12 cellular contexts compared by ENCODE assay signal in the genomic region with DNA sequence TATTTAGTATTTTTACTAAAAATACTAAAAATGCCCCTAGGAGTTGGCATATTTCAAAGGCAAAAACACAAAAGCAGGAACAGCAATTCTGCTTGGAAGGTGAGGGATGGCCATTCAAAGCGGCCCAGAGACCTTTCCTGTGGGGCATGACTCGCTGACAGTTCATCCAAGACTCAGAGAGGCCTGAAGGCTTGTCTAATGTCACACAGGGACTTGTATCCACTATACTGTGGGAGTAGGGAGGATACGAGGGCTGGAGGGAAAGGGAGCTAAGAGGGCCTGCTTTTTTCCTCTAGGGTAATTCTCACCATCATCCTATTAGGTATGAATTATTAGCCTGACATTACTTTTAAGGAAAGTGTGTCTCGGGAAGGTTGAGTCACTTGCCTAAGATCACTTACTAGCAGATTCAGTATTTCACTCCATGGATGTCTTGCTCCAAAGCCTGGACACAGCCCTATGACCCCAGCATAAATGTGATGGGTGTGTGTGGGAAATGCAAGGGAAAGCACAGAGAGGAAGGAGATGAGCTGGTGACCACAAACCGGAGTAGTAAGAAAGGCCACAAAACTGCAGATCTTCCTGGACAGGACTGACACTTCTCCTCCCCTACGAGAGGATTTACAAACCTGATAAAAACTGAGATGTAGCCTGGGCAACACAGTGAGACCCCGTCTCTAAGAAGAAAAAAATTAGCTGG. TPM values are rescaled to one million over a fixed set of nuclear protein-coding genes. Genes with fewer than 3 reads are reported as not detected.
A peak's percentile ranks its signal among the peaks of the same experiment; 100 is the strongest.
DNase-seq lines count a peak whose midpoint lies in the region; ATAC-seq and TF ChIP-seq lines count a peak whose summit lies in the region.
"Had no signal": no experiment of that assay in that cellular context is flagged by ENCODE, and none has a peak within 500 bp of the region (broad histone marks: within the 10 kb centered on the region; RNA-seq: fewer than 3 reads in every experiment).

No MANE protein-coding gene starts in this region.

- H3K27me3 Mint-ChIP-seq in CD14-positive monocyte (ENCODE audit: low read depth in 3 of 3) (peaks cover 0 to 3% (median 0%) of the 10 kb centered on the region in 3 donors), immature natural killer cell (ENCODE audit: low read depth in 3 of 3) (peaks cover 0 to 2% (median under 1%) of the 10 kb centered on the region in 3 donors)
- H3K27me3 Mint-ChIP-seq in activated CD8-positive, alpha-beta T cell treated with anti-CD3 and anti-CD28 coated beads, Interleukin-2, amount 10 ng/mL, durations not matched to agents 7 days and 5 days (ENCODE audit: low read depth): no peaks in the 10 kb centered on the region

- peak overlapping the region in 6 of 7 donors; percentile 89 to 96 (median 90) for H3K27ac Mint-ChIP-seq in CD14-positive monocyte
- H3K27ac Mint-ChIP-seq in activated CD8-positive, alpha-beta T cell treated with anti-CD3 and anti-CD28 coated beads, Interleukin-2, amount 10 ng/mL, durations not matched to agents 7 days and 5 days: peak overlapping the region; percentile 50
- peak overlapping the region in 5 of 6 donors; percentile 34 to 87 (median 76) for H3K27ac Mint-ChIP-seq in immature natural killer cell

- CTCF ChIA-PET in activated CD8-positive, alpha-beta T cell treated with anti-CD3 and anti-CD28 coated beads, Interleukin-2, amount 10 ng/mL, durations not matched to agents 7 days and 5 days (lab: Charles Lee): interaction anchor here (1.5 to 1.9 kb wide), 2 partner anchors 10 to 39 kb away, joined by 3 to 5 read pairs; no protein-coding TSS in a partner anchor

- peaks cover 16 to 24% of the 10 kb centered on the region in 2 donors for H3K36me3 Mint-ChIP-seq in CD14-positive monocyte
- peaks cover 30% of the 10 kb centered on the region for H3K36me3 Mint-ChIP-seq in activated CD8-positive, alpha-beta T cell treated with anti-CD3 and anti-CD28 coated beads, Interleukin-2, amount 10 ng/mL, durations not matched to agents 7 days and 5 days (ENCODE audit: low read depth)
- peaks cover 10 to 33% (median 22%) of the 10 kb centered on the region in 3 donors for H3K36me3 Mint-ChIP-seq in immature natural killer cell

- peaks cover 26% of the 10 kb centered on the region for H3K4me1 Mint-ChIP-seq in CD14-positive monocyte
- H3K4me1 Mint-ChIP-seq in activated CD8-positive, alpha-beta T cell treated with anti-CD3 and anti-CD28 coated beads, Interleukin-2, amount 10 ng/mL, durations not matched to agents 7 days and 5 days (ENCODE audit: low read depth): peaks cover 32% of the 10 kb centered on the region
- peaks cover 33 to 45% of the 10 kb centered on the region in 2 donors for H3K4me1 Mint-ChIP-seq in immature natural killer cell

- ATAC-seq in activated CD8-positive, alpha-beta T cell treated with anti-CD3 and anti-CD28 coated beads, Interleukin-2, amount 10 ng/mL, durations not matched to agents 7 days and 5 days: no peak
- ATAC-seq in HG02763 (IDR thresholded peaks at IDR 0.05; ENCODE audit: unreplicated experiment): no peak

- POLR2A ChIA-PET in activated CD8-positive, alpha-beta T cell treated with anti-CD3 and anti-CD28 coated beads, Interleukin-2, amount 10 ng/mL, durations not matched to agents 7 days and 5 days (lab: Charles Lee): no interaction called here

- no peak for DNase-seq in CD14-positive monocyte (ENCODE audit: low spot score)
- DNase-seq in HT1080 (ENCODE audit: low read depth): peak; percentile 76
- no peak for DNase-seq in activated CD8-positive, alpha-beta T cell treated with anti-CD3 and anti-CD28 coated beads, Interleukin-2, amount 10 ng/mL, durations not matched to agents 7 days and 5 days
- no peak for DNase-seq in immature natural killer cell
- DNase-seq in OCI-M2 (lab: John Stamatoyannopoulos, UW; ENCODE audit: unreplicated experiment): no peak
- DNase-seq in ecto neural progenitor cell (ENCODE audit: low spot score): no peak
- DNase-seq in NCI-H187 treated with DMSO at 0.1 percent for 48 hours (lab: John Stamatoyannopoulos, UW): no peak
- DNase-seq: activated CD8-positive, alpha-beta memory T cell treated with anti-CD3 and anti-CD28 coated beads for 24 hours; stimulated activated CD4-positive, alpha-beta T cell treated with anti-CD3 and anti-CD28 coated beads, Interleukin-1b, Interleukin-23, amount 100 ng/mL, for 48 hours; substantia nigra had no signal

- H3K4me3 Mint-ChIP-seq in CD14-positive monocyte: peak overlapping the region; percentile 25 to 51
- H3K4me3 Mint-ChIP-seq in activated CD8-positive, alpha-beta T cell treated with anti-CD3 and anti-CD28 coated beads, Interleukin-2, amount 10 ng/mL, durations not matched to agents 7 days and 5 days: no peak overlapping the region
- H3K4me3 Mint-ChIP-seq in immature natural killer cell: peak overlapping the region in 3 of 5 donors; percentile 28 to 75 (median 42)

- peaks cover 0 to 4% (median 0%) of the 10 kb centered on the region in 7 donors for H3K9me3 Mint-ChIP-seq in CD14-positive monocyte
- no peaks in the 10 kb centered on the region for H3K9me3 Mint-ChIP-seq in activated CD8-positive, alpha-beta T cell treated with anti-CD3 and anti-CD28 coated beads, Interleukin-2, amount 10 ng/mL, durations not matched to agents 7 days and 5 days (ENCODE audit: insufficient read depth)
- H3K9me3 Mint-ChIP-seq in immature natural killer cell: no peaks in the 10 kb centered on the region

- intact Hi-C loops in CD14-positive monocyte (cut with micrococcal nuclease): no loop called here

- no peak for TF ChIP-seq CTCF in CD14-positive monocyte (IDR thresholded peaks at IDR 0.05)

RNA-seq across cellular contexts. Expression of a gene that starts 16.7 kb away (rescaled TPM):
- polyA plus RNA-seq in CD14-positive monocyte (not detected), immature natural killer cell (1 to 10 TPM in 1 of 3 donors, under 1 TPM in 2; 0.41 to 1.3 (median 0.52) TPM)
- total RNA-seq in HT1080 (2014; rRNA removed; shearing (Covaris generic)): 0.29 and 0.43 TPM in 2 replicates
- 0.10 and 0.55 TPM in 2 replicates for polyA plus RNA-seq in HT1080 (2015; cell fraction: cytosol; rRNA removed)
- 0.91 and 1.4 TPM in 2 replicates for polyA plus RNA-seq in HT1080 (2015; cell fraction: nucleus; rRNA removed)
- 1 to 10 TPM; 2.9 TPM for total RNA-seq in activated CD8-positive, alpha-beta T cell treated with anti-CD3 and anti-CD28 coated beads, Interleukin-2, amount 10 ng/mL, durations not matched to agents 7 days and 5 days
- total RNA-seq: ascending aorta had no signal

RNA-seq across cellular contexts. Expression of a gene that starts 43.0 kb away (rescaled TPM):
- polyA plus RNA-seq in CD14-positive monocyte: 100 to 1,000 TPM; 649 to 665 TPM
- not detected in 2 replicates for total RNA-seq in HT1080 (2014; rRNA removed; shearing (Covaris generic))
- 0.28 TPM in 1 of 2 replicates, not detected in the other for polyA plus RNA-seq in HT1080 (2015; cell fraction: cytosol; rRNA removed)
- polyA plus RNA-seq in HT1080 (2015; cell fraction: nucleus; rRNA removed): not detected in 2 replicates
- total RNA-seq in activated CD8-positive, alpha-beta T cell treated with anti-CD3 and anti-CD28 coated beads, Interleukin-2, amount 10 ng/mL, durations not matched to agents 7 days and 5 days: 100 to 1,000 TPM; 205 to 218 TPM
- polyA plus RNA-seq in immature natural killer cell: 1,000 to 10,000 TPM; 1,092 to 2,060 (median 1,799) TPM

Comparison
In these comparisons a context has a peak if more than half of its experiments do, and no peak if none do; other contexts are left out.
1. RNA of a gene that starts 43.0 kb away (total RNA-seq): 205 to 218 TPM in activated CD8-positive, alpha-beta T cell treated with anti-CD3 and anti-CD28 coated beads, Interleukin-2, amount 10 ng/mL, durations not matched to agents 7 days and 5 days; not detected in HT1080; every median in the first group is over 100 times any median in the second.
2. Peak in every context shown above with its lines, with median percentiles within 50 percentile points of each other: H3K27ac Mint-ChIP-seq.